In the genomic region with DNA sequence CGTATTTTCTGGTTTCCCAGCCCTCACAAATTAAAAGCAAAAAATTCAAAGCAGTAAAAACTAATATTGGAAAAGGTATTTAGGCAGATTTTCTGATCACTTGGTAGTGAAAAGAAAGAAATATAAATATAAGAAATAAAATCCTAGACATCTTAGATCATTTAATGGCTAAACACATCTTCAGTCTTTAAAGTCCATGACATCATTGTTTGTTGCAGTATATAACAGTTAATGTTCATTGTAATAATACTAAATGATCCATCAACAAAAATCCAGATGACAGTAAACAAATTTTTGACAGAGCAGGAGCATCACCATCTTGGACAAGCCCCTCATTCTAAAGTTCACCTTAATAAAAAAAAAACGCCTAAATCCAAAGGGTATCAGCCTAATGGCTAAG, we compare ENCODE assay signal across 8 cellular contexts.
ATAC-seq and TF ChIP-seq lines count a peak whose summit lies in the region.
"Had no signal": no experiment of that assay in that cellular context is flagged by ENCODE, and none has a peak within 500 bp of the region (broad histone marks: within the 10 kb centered on the region; RNA-seq: fewer than 3 reads in every experiment).

No MANE protein-coding gene starts in this region.

- CTCF ChIA-PET in HEK293 (lab: Yijun Ruan, JAX): no interaction called here

- H3K27me3 ChIP-seq in HUES48 (ENCODE audit: control insufficient read depth, insufficient read depth, low read length) (no peaks in the 10 kb centered on the region), iPS-20b (ENCODE audit: insufficient read depth, low read length) (no peaks in the 10 kb centered on the region)
- H3K27me3 ChIP-seq: BLaER1 had no signal

- POLR2A ChIA-PET in HEK293 (lab: Yijun Ruan, JAX): no interaction called here

- TF ChIP-seq CTCF in HEK293 (tag by site-specific recombination; IDR thresholded peaks at IDR 0.05): no peak

- H3K9me3 ChIP-seq in HEK293 (ENCODE audit: control insufficient read depth, insufficient read depth, low read depth, low read length) (no peaks in the 10 kb centered on the region; the same call in 1 of the 2 replicates), HUES48 (ENCODE audit: control insufficient read depth, insufficient read depth, low read length) (peaks cover 49% of the 10 kb centered on the region), iPS-20b (ENCODE audit: insufficient read depth, low read depth, low read length) (peaks cover 52% of the 10 kb centered on the region)
- H3K9me3 ChIP-seq: BE2C had no signal

- H3K36me3 ChIP-seq in HEK293 (ENCODE audit: control insufficient read depth in 2 of 2, insufficient read depth in 1 of 2, low read length in 2 of 2) (no peaks in the 10 kb centered on the region), HUES48 (ENCODE audit: control insufficient read depth, insufficient read depth, low read length) (no peaks in the 10 kb centered on the region), iPS-20b (ENCODE audit: insufficient read depth, low read depth, low read length) (no peaks in the 10 kb centered on the region)
- H3K36me3 ChIP-seq: BE2C, BLaER1 had no signal

- H3K9ac ChIP-seq in HUES48 (ENCODE audit: low read depth, low read length) (no peak overlapping the region), iPS-20b (ENCODE audit: low read depth, low read length) (no peak overlapping the region)
- H3K9ac ChIP-seq: BLaER1 had no signal

- ATAC-seq in GM19351 (IDR thresholded peaks at IDR 0.05; ENCODE audit: unreplicated experiment) (no peak), HG03432 (IDR thresholded peaks at IDR 0.05; ENCODE audit: unreplicated experiment) (no peak)
- ATAC-seq: GM12878 had no signal

- H3K4me3 ChIP-seq in HEK293 (ENCODE audit: low read depth, low read length) (no peak overlapping the region), HUES48 (ENCODE audit: low read depth, low read length) (0 out of 2 replicates have a peak overlapping the region, but pooled peaks have one; percentile 9), iPS-20b (ENCODE audit: low read length) (no peak overlapping the region)
- H3K4me3 ChIP-seq: BLaER1, GM12878 had no signal

- no peak overlapping the region for H3K27ac ChIP-seq in HEK293 (ENCODE audit: extremely low read depth, low read depth, low read length)
- no peak overlapping the region for H3K27ac ChIP-seq in HUES48 (ENCODE audit: low read depth, low read length)
- peak overlapping the region; percentile 3 for H3K27ac ChIP-seq in iPS-20b (ENCODE audit: low read length)
- H3K27ac ChIP-seq: BLaER1 had no signal

- H3K4me1 ChIP-seq in HEK293 (ENCODE audit: control insufficient read depth, insufficient read depth, low read length): no peaks in the 10 kb centered on the region
- 0 out of 2 replicates have a peak, but pooled peaks cover 10% of the 10 kb centered on the region for H3K4me1 ChIP-seq in HUES48 (ENCODE audit: control insufficient read depth, insufficient read depth, low read length)
- H3K4me1 ChIP-seq in iPS-20b (ENCODE audit: insufficient read depth, low read length): peaks cover 12% of the 10 kb centered on the region; the same call in 1 of the 2 replicates
- H3K4me1 ChIP-seq: BE2C, BLaER1 had no signal

TF ChIP-seq in HEK293, 187 proteins besides CTCF, POLR2A, EP300 and RAD21:
- TF ChIP-seq, protein P1, sequence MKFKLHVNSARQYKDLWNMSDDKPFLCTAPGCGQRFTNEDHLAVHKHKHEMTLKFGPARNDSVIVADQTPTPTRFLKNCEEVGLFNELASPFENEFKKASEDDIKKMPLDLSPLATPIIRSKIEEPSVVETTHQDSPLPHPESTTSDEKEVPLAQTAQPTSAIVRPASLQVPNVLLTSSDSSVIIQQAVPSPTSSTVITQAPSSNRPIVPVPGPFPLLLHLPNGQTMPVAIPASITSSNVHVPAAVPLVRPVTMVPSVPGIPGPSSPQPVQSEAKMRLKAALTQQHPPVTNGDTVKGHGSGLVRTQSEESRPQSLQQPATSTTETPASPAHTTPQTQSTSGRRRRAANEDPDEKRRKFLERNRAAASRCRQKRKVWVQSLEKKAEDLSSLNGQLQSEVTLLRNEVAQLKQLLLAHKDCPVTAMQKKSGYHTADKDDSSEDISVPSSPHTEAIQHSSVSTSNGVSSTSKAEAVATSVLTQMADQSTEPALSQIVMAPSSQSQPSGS (tag by site-specific recombination; IDR thresholded peaks at IDR 0.05; ENCODE audit: low read depth): peak; percentile 61
- TF ChIP-seq, protein P2, sequence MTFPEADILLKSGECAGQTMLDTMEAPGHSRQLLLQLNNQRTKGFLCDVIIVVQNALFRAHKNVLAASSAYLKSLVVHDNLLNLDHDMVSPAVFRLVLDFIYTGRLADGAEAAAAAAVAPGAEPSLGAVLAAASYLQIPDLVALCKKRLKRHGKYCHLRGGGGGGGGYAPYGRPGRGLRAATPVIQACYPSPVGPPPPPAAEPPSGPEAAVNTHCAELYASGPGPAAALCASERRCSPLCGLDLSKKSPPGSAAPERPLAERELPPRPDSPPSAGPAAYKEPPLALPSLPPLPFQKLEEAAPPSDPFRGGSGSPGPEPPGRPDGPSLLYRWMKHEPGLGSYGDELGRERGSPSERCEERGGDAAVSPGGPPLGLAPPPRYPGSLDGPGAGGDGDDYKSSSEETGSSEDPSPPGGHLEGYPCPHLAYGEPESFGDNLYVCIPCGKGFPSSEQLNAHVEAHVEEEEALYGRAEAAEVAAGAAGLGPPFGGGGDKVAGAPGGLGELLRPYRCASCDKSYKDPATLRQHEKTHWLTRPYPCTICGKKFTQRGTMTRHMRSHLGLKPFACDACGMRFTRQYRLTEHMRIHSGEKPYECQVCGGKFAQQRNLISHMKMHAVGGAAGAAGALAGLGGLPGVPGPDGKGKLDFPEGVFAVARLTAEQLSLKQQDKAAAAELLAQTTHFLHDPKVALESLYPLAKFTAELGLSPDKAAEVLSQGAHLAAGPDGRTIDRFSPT (tag by site-specific recombination; IDR thresholded peaks at IDR 0.05): no peak
